ENCODE assay signal across 24 cellular contexts in the genomic region with DNA sequence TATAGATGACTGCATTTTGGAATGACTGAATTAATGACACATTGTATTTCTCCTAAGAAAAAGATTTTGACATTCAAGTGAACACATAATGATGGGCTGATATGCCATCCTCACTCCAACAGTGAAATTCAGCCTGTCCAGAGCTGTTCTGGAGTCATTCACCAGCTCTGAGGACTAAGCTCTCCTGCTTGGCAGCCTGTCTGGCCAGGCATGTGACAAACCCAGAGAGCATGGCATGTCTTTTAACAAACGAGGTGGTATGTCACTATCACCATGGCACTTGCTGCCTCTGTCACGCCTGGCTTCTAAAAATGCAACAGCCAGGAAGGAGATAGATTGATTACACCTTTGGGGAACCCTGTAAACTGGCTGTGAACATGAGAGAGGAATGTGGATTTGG. TPM values are rescaled to one million over a fixed set of nuclear protein-coding genes. Genes with fewer than 3 reads are reported as not detected.
DNase-seq lines count a peak whose midpoint lies in the region; ATAC-seq, FAIRE-seq and TF ChIP-seq lines count a peak whose summit lies in the region.
"Had no signal": no experiment of that assay in that cellular context is flagged by ENCODE, and none has a peak within 500 bp of the region (broad histone marks: within the 10 kb centered on the region; RNA-seq: fewer than 3 reads in every experiment).

No MANE protein-coding gene starts in this region.

- peak overlapping the region; percentile 4 for H3K27ac Mint-ChIP-seq in astrocyte (ENCODE audit: unreplicated experiment)
- H3K27ac Mint-ChIP-seq in progenitor cell of endocrine pancreas, result no peak overlapping the region
- H3K27ac Mint-ChIP-seq: activated naive CD8-positive, alpha-beta T cell treated with anti-CD3 and anti-CD28 coated beads for 36 hours had no signal

- H3K36me3 ChIP-seq in GM23248 (ENCODE audit: low read depth) (no peaks in the 10 kb centered on the region), astrocyte (ENCODE audit: insufficient read depth, low read length) (no peaks in the 10 kb centered on the region), iPS-20b (ENCODE audit: insufficient read depth, low read depth, low read length) (peaks cover 41% of the 10 kb centered on the region), A673 (ENCODE audit: insufficient read depth, low read length, poor library complexity, severe bottlenecking) (no peaks in the 10 kb centered on the region)
- H3K36me3 ChIP-seq: BLaER1 treated with 17β-estradiol and CSF1 and Interleukin-3, amounts not matched to agents 10 nM and 100 nM; gastroesophageal sphincter; Peyer's patch had no signal

- H3K4me1 Mint-ChIP-seq in astrocyte (ENCODE audit: low read depth, unreplicated experiment) (peaks cover 29% of the 10 kb centered on the region), progenitor cell of endocrine pancreas (ENCODE audit: low read depth) (peaks cover 2% of the 10 kb centered on the region)
- H3K4me1 Mint-ChIP-seq: activated naive CD8-positive, alpha-beta T cell treated with anti-CD3 and anti-CD28 coated beads for 36 hours had no signal

- H3K4me3 Mint-ChIP-seq in astrocyte (ENCODE audit: unreplicated experiment), result peak overlapping the region; percentile 58
- H3K4me3 Mint-ChIP-seq in progenitor cell of endocrine pancreas (ENCODE audit: low read depth), result peak overlapping the region; percentile 11
- H3K4me3 Mint-ChIP-seq: activated naive CD8-positive, alpha-beta T cell treated with anti-CD3 and anti-CD28 coated beads for 36 hours had no signal

- H3K4me2 ChIP-seq in GM23248 (ENCODE audit: unreplicated experiment), result no peak overlapping the region
- no peak overlapping the region for H3K4me2 ChIP-seq in astrocyte (ENCODE audit: low read length)
- H3K4me2 ChIP-seq: BLaER1 treated with 17β-estradiol and CSF1 and Interleukin-3, amounts not matched to agents 10 nM and 100 nM had no signal

- H3K27me3 Mint-ChIP-seq in astrocyte (ENCODE audit: low read depth, unreplicated experiment) (no peaks in the 10 kb centered on the region), progenitor cell of endocrine pancreas (peaks cover 66% of the 10 kb centered on the region)

- ATAC-seq in HG03354 (IDR thresholded peaks at IDR 0.05; ENCODE audit: poor library complexity, severe bottlenecking, unreplicated experiment), result no peak
- ATAC-seq: gastroesophageal sphincter, mucosa of descending colon had no signal

- no peaks in the 10 kb centered on the region for H3K9me2 ChIP-seq in GM23248 (ENCODE audit: insufficient read depth)

- TF ChIP-seq POLR2A in lower leg skin (IDR thresholded peaks at IDR 0.05), result no peak

- TF ChIP-seq CTCF in astrocyte (IDR thresholded peaks at IDR 0.05; ENCODE audit: insufficient read depth, low read depth, low read length) (no peak), progenitor cell of endocrine pancreas (IDR thresholded peaks at IDR 0.05; ENCODE audit: unreplicated experiment) (no peak), A673 (conservative IDR thresholded peaks at IDR 0.05; ENCODE audit: low read depth, low read length) (no peak), lower leg skin (IDR thresholded peaks at IDR 0.05) (no peak)

- CTCF ChIA-PET in A673 (lab: Charles Lee), result no interaction called here

- POLR2A ChIA-PET in A673 (lab: Charles Lee; ENCODE audit: low non-redundant PET), result no interaction called here

- peak; percentile 84 for FAIRE-seq in astrocyte (lab: Jason Lieb, UNC)
- FAIRE-seq: H1 had no signal

- WGBS in GM23248 (ENCODE audit: low coverage in 1 of 2, low lambda C conversion rate in 2 of 2, missing lambda C conversion rate in 2 of 2), 2 experiments, result 69 to 73% methylated on average over 2 of the region's 2 CpGs
- 23 to 35% methylated on average over 2 of the region's 2 CpGs for WGBS in lower leg skin, 2 donors

- H3K27ac ChIP-seq in GM23248 (no peak overlapping the region), astrocyte (ENCODE audit: low read depth, low read length) (no peak overlapping the region), iPS-20b (ENCODE audit: low read length) (no peak overlapping the region), A673 (ENCODE audit: low read depth, low read length, poor library complexity, severe bottlenecking) (no peak overlapping the region)
- H3K27ac ChIP-seq: BLaER1 treated with 17β-estradiol and CSF1 and Interleukin-3, amounts not matched to agents 10 nM and 100 nM; esophagus muscularis mucosa; gastroesophageal sphincter; Peyer's patch had no signal

- in situ Hi-C loops in GM23248 (cut with MboI), result no loop called here

- intact Hi-C loops in A673 (cut with micrococcal nuclease; ENCODE audit: unreplicated experiment), result no loop called here
- intact Hi-C loops in lower leg skin (cut with DNase I; ENCODE audit: low total_unique reads), result no loop called here

- no peaks in the 10 kb centered on the region for H3K9me3 Mint-ChIP-seq in astrocyte (ENCODE audit: unreplicated experiment)
- H3K9me3 Mint-ChIP-seq in progenitor cell of endocrine pancreas (ENCODE audit: low read depth), result no peaks in the 10 kb centered on the region
- H3K9me3 Mint-ChIP-seq: activated naive CD8-positive, alpha-beta T cell treated with anti-CD3 and anti-CD28 coated beads for 36 hours had no signal

- H3K27me3 ChIP-seq in GM23248 (replicated peaks; ENCODE audit: insufficient read depth) (no peaks in the 10 kb centered on the region), astrocyte (ENCODE audit: insufficient read depth, low read length) (peaks cover 39% of the 10 kb centered on the region), iPS-20b (ENCODE audit: insufficient read depth, low read length) (peaks cover 37% of the 10 kb centered on the region), A673 (replicated peaks; ENCODE audit: insufficient read depth, low read depth, low read length, poor library complexity) (peaks cover 95% of the 10 kb centered on the region)
- H3K27me3 ChIP-seq: BLaER1 treated with 17β-estradiol and CSF1 and Interleukin-3, amounts not matched to agents 10 nM and 100 nM had no signal

- BruUV-seq in A673 (replicated peaks; lab: Mats Ljungman, UMichigan), result no TSS peak

- H3K4me3 ChIP-seq in GM23248 (no peak overlapping the region), astrocyte (ENCODE audit: insufficient read depth, low read depth, low read length) (no peak overlapping the region), iPS-20b (ENCODE audit: low read length) (peak overlapping the region; percentile 77), A673 (ENCODE audit: low read depth, low read length, poor library complexity, severe bottlenecking) (no peak overlapping the region), lower leg skin (ENCODE audit: low read depth, poor library complexity, severe bottlenecking) (no peak overlapping the region)
- H3K4me3 ChIP-seq: BLaER1 treated with 17β-estradiol and CSF1 and Interleukin-3, amounts not matched to agents 10 nM and 100 nM; mucosa of descending colon; Peyer's patch had no signal

- H3K36me3 Mint-ChIP-seq in astrocyte (ENCODE audit: low read depth, unreplicated experiment), result peaks cover 12% of the 10 kb centered on the region
- no peaks in the 10 kb centered on the region for H3K36me3 Mint-ChIP-seq in progenitor cell of endocrine pancreas (ENCODE audit: insufficient read depth)
- H3K36me3 Mint-ChIP-seq: activated naive CD8-positive, alpha-beta T cell treated with anti-CD3 and anti-CD28 coated beads for 36 hours had no signal

- H4K20me1 ChIP-seq in GM23248 (ENCODE audit: insufficient read depth), result no peaks in the 10 kb centered on the region
- no peaks in the 10 kb centered on the region for H4K20me1 ChIP-seq in astrocyte (ENCODE audit: insufficient read depth, low read length)
- H4K20me1 ChIP-seq: BLaER1 treated with 17β-estradiol and CSF1 and Interleukin-3, amounts not matched to agents 10 nM and 100 nM had no signal

- H3K9ac ChIP-seq in GM23248, result no peak overlapping the region
- no peak overlapping the region for H3K9ac ChIP-seq in astrocyte (ENCODE audit: low read length)
- no peak overlapping the region for H3K9ac ChIP-seq in iPS-20b (ENCODE audit: low read depth, low read length)
- H3K9ac ChIP-seq: BLaER1 treated with 17β-estradiol and CSF1 and Interleukin-3, amounts not matched to agents 10 nM and 100 nM had no signal

- H3K4me1 ChIP-seq in GM23248 (ENCODE audit: insufficient read depth) (peaks cover 14% of the 10 kb centered on the region; the same call in 1 of the 2 replicates), astrocyte (ENCODE audit: insufficient read depth, low read length) (no peaks in the 10 kb centered on the region), iPS-20b (ENCODE audit: insufficient read depth, low read length) (peaks cover 4% of the 10 kb centered on the region), A673 (ENCODE audit: insufficient read depth, low read length, poor library complexity, severe bottlenecking) (no peaks in the 10 kb centered on the region)
- H3K4me1 ChIP-seq: BLaER1 treated with 17β-estradiol and CSF1 and Interleukin-3, amounts not matched to agents 10 nM and 100 nM; Peyer's patch had no signal

- no peaks in the 10 kb centered on the region for H3K79me2 ChIP-seq in GM23248 (ENCODE audit: insufficient read depth)
- no peaks in the 10 kb centered on the region for H3K79me2 ChIP-seq in astrocyte (ENCODE audit: insufficient read depth, low read length)

- DNase-seq in GM23248 (peak; percentile 20), astrocyte (ENCODE audit: low read depth) (no peak), progenitor cell of endocrine pancreas (ENCODE audit: low spot score, unreplicated experiment) (no peak), A673 (ENCODE audit: low spot score) (no peak), NCI-H2227 treated with DMSO at 0.1 percent for 48 hours (lab: John Stamatoyannopoulos, UW) (no peak), lower leg skin (ENCODE audit: low spot score in 2 of 2) (no peak)
- DNase-seq: activated CD4-positive, alpha-beta T cell treated with anti-CD3 and anti-CD28 coated beads, Interleukin-2, amount 50 U/mL, for 4 hours; activated naive CD8-positive, alpha-beta T cell treated with anti-CD3 and anti-CD28 coated beads for 36 hours; effector memory CD4-positive, alpha-beta T cell; mucosa of descending colon; NCI-H2081 treated with DMSO at 0.1 percent for 48 hours; NCI-H446 treated with DMSO at 0.1 percent for 48 hours; Peyer's patch; T-helper 2 cell had no signal

- no peaks in the 10 kb centered on the region for H3F3A ChIP-seq in GM23248 (ENCODE audit: insufficient read depth)

- H2AFZ ChIP-seq in GM23248, result no peak overlapping the region
- no peak overlapping the region for H2AFZ ChIP-seq in astrocyte (ENCODE audit: low read depth, low read length)

- no peaks in the 10 kb centered on the region for H3K9me3 ChIP-seq in GM23248 (ENCODE audit: low read depth)
- no peaks in the 10 kb centered on the region for H3K9me3 ChIP-seq in astrocyte (ENCODE audit: insufficient read depth, low read depth, low read length)
- H3K9me3 ChIP-seq in iPS-20b (ENCODE audit: insufficient read depth, low read depth, low read length), result no peaks in the 10 kb centered on the region
- H3K9me3 ChIP-seq in A673 (ENCODE audit: low read depth, low read length, poor library complexity, severe bottlenecking), result no peaks in the 10 kb centered on the region
- H3K9me3 ChIP-seq: BLaER1 treated with 17β-estradiol and CSF1 and Interleukin-3, amounts not matched to agents 10 nM and 100 nM; esophagus muscularis mucosa; gastroesophageal sphincter; mucosa of descending colon; Peyer's patch had no signal

RNA-seq across cellular contexts. Expression of a gene that starts 1.4 kb away (rescaled TPM):
- total RNA-seq in GM23248 (2014; rRNA removed; shearing (Covaris generic)), result 7.6 and 21.4 TPM in 2 replicates
- 29.9 and 31.9 TPM in 2 replicates for polyA plus RNA-seq in GM23248 (2016; fragmentation: Nextera tagmentation; extraction: Ambion mirVana)
- total RNA-seq in astrocyte (860 and 942 TPM in 2 replicates), progenitor cell of endocrine pancreas (3.5 and 5.3 TPM in 2 replicates), A673 (2021) (not detected in 2 replicates), lower leg skin (1 to 10 TPM in 1 of 4 donors, under 1 TPM in 3; 0.13 to 1.3 (median 0.55) TPM)
- total RNA-seq: activated naive CD8-positive, alpha-beta T cell treated with anti-CD3 and anti-CD28 coated beads for 36 hours; Daoy; Peyer's patch; renal cortical epithelial cell had no signal

RNA-seq across cellular contexts. Expression of a gene that starts 39.1 kb away (rescaled TPM):
- not detected in 2 replicates for total RNA-seq in GM23248 (2014; rRNA removed; shearing (Covaris generic))
- polyA plus RNA-seq in GM23248 (2016; fragmentation: Nextera tagmentation; extraction: Ambion mirVana), result not detected in 2 replicates
- total RNA-seq in astrocyte (0.48 and 1.00 TPM in 2 replicates), progenitor cell of endocrine pancreas (0.27 and 0.38 TPM in 2 replicates), A673 (2021) (not detected in 2 replicates), lower leg skin (not detected)
- total RNA-seq: activated naive CD8-positive, alpha-beta T cell treated with anti-CD3 and anti-CD28 coated beads for 36 hours; chondrocyte; Daoy; esophagus muscularis mucosa; gastroesophageal sphincter; mucosa of descending colon; Peyer's patch; renal cortical epithelial cell had no signal
- polyA plus RNA-seq: urinary bladder had no signal

Comparison
In these comparisons a context has a peak if more than half of its experiments do, and no peak if none do; other contexts are left out.
1. RNA of a gene that starts 1.4 kb away (total RNA-seq): 860 to 942 TPM in astrocyte; 7.6 to 21.4 TPM in GM23248, 3.5 to 5.3 TPM in progenitor cell of endocrine pancreas, 0.13 to 1.3 TPM in lower leg skin and not detected in A673; every median in the first group is over 10 times any median in the second.